Comparison of ENCODE assay signal across 11 cellular contexts in genomic region chr4:1305781-1306455, GRCh38. TPM values are rescaled to one million over a fixed set of nuclear protein-coding genes. Genes with fewer than 3 reads are reported as not detected.
DNase-seq lines count a peak whose midpoint lies in the region; ATAC-seq and TF ChIP-seq lines count a peak whose summit lies in the region.
"Had no signal": no experiment of that assay in that cellular context is flagged by ENCODE, and none has a peak within 500 bp of the region (broad histone marks: within the 10 kb centered on the region; RNA-seq: fewer than 3 reads in every experiment).

No MANE protein-coding gene starts in this region.

- H3K27me3 ChIP-seq in hepatocyte, result no peaks in the 10 kb centered on the region
- no peaks in the 10 kb centered on the region for H3K27me3 ChIP-seq in SK-N-SH (ENCODE audit: insufficient read depth)

- peak; percentile 33 to 39 for ATAC-seq in activated T-cell treated with anti-CD3 and anti-CD28 coated beads, Interleukin-2, amount 50 U/mL, for 4 hours
- ATAC-seq in stimulated activated naive CD8-positive, alpha-beta T cell treated with anti-CD3 and anti-CD28 coated beads, Interleukin-15, amount 100 ng/mL, for 72 hours, result peak; percentile 61

- H3K36me3 ChIP-seq in hepatocyte (replicated peaks; ENCODE audit: insufficient read depth, low read depth) (no peaks in the 10 kb centered on the region), SK-N-SH (replicated peaks in 1 of 2; ENCODE audit: control insufficient read depth in 1 of 2, insufficient read depth in 2 of 2, low read length in 1 of 2) (peaks cover 3 to 7% of the 10 kb centered on the region in 2 experiments)

- no peak for TF ChIP-seq EP300 in SK-N-SH (IDR thresholded peaks at IDR 0.05; ENCODE audit: borderline replicate concordance in 1 of 2, low read depth in 1 of 2, low read length in 1 of 2)

- H3K4me3 Mint-ChIP-seq in activated naive CD4-positive, alpha-beta T cell treated with anti-CD3 and anti-CD28 coated beads for 36 hours, result no peak overlapping the region
- no peak overlapping the region for H3K4me3 Mint-ChIP-seq in activated T-cell treated with anti-CD3 and anti-CD28 coated beads, Interleukin-2, amount 50 U/mL, for 4 hours
- peak overlapping the region; percentile 45 to 64 for H3K4me3 Mint-ChIP-seq in stimulated activated naive CD8-positive, alpha-beta T cell treated with anti-CD3 and anti-CD28 coated beads, Interleukin-15, amount 100 ng/mL, for 72 hours

- H3K4me1 Mint-ChIP-seq in activated naive CD4-positive, alpha-beta T cell treated with anti-CD3 and anti-CD28 coated beads for 36 hours (ENCODE audit: low read depth), result peaks cover 68% of the 10 kb centered on the region
- H3K4me1 Mint-ChIP-seq in activated T-cell treated with anti-CD3 and anti-CD28 coated beads, Interleukin-2, amount 50 U/mL, for 4 hours (ENCODE audit: low read depth), result peaks cover 63% of the 10 kb centered on the region
- peaks cover 69% of the 10 kb centered on the region for H3K4me1 Mint-ChIP-seq in stimulated activated naive CD8-positive, alpha-beta T cell treated with anti-CD3 and anti-CD28 coated beads, Interleukin-15, amount 100 ng/mL, for 72 hours

- TF ChIP-seq CTCF in hepatocyte (IDR thresholded peaks at IDR 0.05; ENCODE audit: poor library complexity) (no peak), SK-N-SH (IDR thresholded peaks at IDR 0.05) (no peak)

- no peak overlapping the region for H3K9ac ChIP-seq in SK-N-SH

- WGBS in hepatocyte (ENCODE audit: low lambda C conversion rate, missing lambda C conversion rate), result 86% methylated on average over 17 of the region's 17 CpGs
- 88% methylated on average over 16 of the region's 17 CpGs for WGBS in SK-N-SH (ENCODE audit: low lambda C conversion rate)

- DNase-seq in activated naive CD4-positive, alpha-beta T cell treated with anti-CD3 and anti-CD28 coated beads for 36 hours, result peak; percentile 63
- no peak for DNase-seq in activated naive CD4-positive, alpha-beta T cell (lab: John Stamatoyannopoulos, UW)
- DNase-seq in activated T-cell treated with anti-CD3 and anti-CD28 coated beads, Interleukin-2, amount 50 U/mL, for 4 hours, result peak; percentile 33
- DNase-seq in hepatocyte (ENCODE audit: low spot score) (no peak), DMS153 (lab: John Stamatoyannopoulos, UW) (no peak), Ammon's horn (ENCODE audit: low spot score) (no peak), SK-N-SH (no peak)
- peak in 1 of 2 donors; percentile 46 for DNase-seq in stimulated activated naive CD8-positive, alpha-beta T cell treated with anti-CD3 and anti-CD28 coated beads, Interleukin-15, amount 100 ng/mL, for 72 hours
- DNase-seq: erythroblast, GF-D8, OCI-M1 had no signal

- peak overlapping the region; percentile 73 for H3K27ac ChIP-seq in hepatocyte
- H3K27ac ChIP-seq in SK-N-SH (ENCODE audit: low read depth in 2 of 2, low read length in 1 of 2), result no peak overlapping the region

- H3K4me2 ChIP-seq in hepatocyte, result no peak overlapping the region
- no peak overlapping the region for H3K4me2 ChIP-seq in SK-N-SH

- H3K9me3 Mint-ChIP-seq in activated naive CD4-positive, alpha-beta T cell treated with anti-CD3 and anti-CD28 coated beads for 36 hours, result no peaks in the 10 kb centered on the region
- no peaks in the 10 kb centered on the region for H3K9me3 Mint-ChIP-seq in activated T-cell treated with anti-CD3 and anti-CD28 coated beads, Interleukin-2, amount 50 U/mL, for 4 hours
- no peaks in the 10 kb centered on the region for H3K9me3 Mint-ChIP-seq in stimulated activated naive CD8-positive, alpha-beta T cell treated with anti-CD3 and anti-CD28 coated beads, Interleukin-15, amount 100 ng/mL, for 72 hours

- no peak for TF ChIP-seq RAD21 in SK-N-SH (IDR thresholded peaks at IDR 0.05; ENCODE audit: low read length)

- peaks cover 23% of the 10 kb centered on the region for H3F3A ChIP-seq in SK-N-SH (replicated peaks; ENCODE audit: insufficient read depth)

- H3K27me3 Mint-ChIP-seq in activated naive CD4-positive, alpha-beta T cell treated with anti-CD3 and anti-CD28 coated beads for 36 hours (ENCODE audit: low read depth), result no peaks in the 10 kb centered on the region
- no peaks in the 10 kb centered on the region for H3K27me3 Mint-ChIP-seq in activated T-cell treated with anti-CD3 and anti-CD28 coated beads, Interleukin-2, amount 50 U/mL, for 4 hours (ENCODE audit: low read depth)
- no peaks in the 10 kb centered on the region for H3K27me3 Mint-ChIP-seq in stimulated activated naive CD8-positive, alpha-beta T cell treated with anti-CD3 and anti-CD28 coated beads, Interleukin-15, amount 100 ng/mL, for 72 hours

- H3K27ac Mint-ChIP-seq in activated naive CD4-positive, alpha-beta T cell treated with anti-CD3 and anti-CD28 coated beads for 36 hours, result peak overlapping the region; percentile 82
- peak overlapping the region; percentile 60 to 84 for H3K27ac Mint-ChIP-seq in stimulated activated naive CD8-positive, alpha-beta T cell treated with anti-CD3 and anti-CD28 coated beads, Interleukin-15, amount 100 ng/mL, for 72 hours

- no peak overlapping the region for H2AFZ ChIP-seq in hepatocyte
- H2AFZ ChIP-seq in SK-N-SH (ENCODE audit: low read depth), result no peak overlapping the region

- H3K9me2 ChIP-seq in hepatocyte (replicated peaks; ENCODE audit: insufficient read depth) (no peaks in the 10 kb centered on the region), SK-N-SH (no peaks in the 10 kb centered on the region)

- H3K79me2 ChIP-seq in hepatocyte (peaks cover 93% of the 10 kb centered on the region), SK-N-SH (ENCODE audit: insufficient read depth) (peaks cover 99% of the 10 kb centered on the region)

- peaks cover 19% of the 10 kb centered on the region for H3K36me3 Mint-ChIP-seq in activated naive CD4-positive, alpha-beta T cell treated with anti-CD3 and anti-CD28 coated beads for 36 hours (ENCODE audit: low read depth)
- H3K36me3 Mint-ChIP-seq in activated T-cell treated with anti-CD3 and anti-CD28 coated beads, Interleukin-2, amount 50 U/mL, for 4 hours (ENCODE audit: insufficient read depth), result peaks cover 24% of the 10 kb centered on the region

- H4K20me1 ChIP-seq in hepatocyte (ENCODE audit: insufficient read depth, poor library complexity, severe bottlenecking) (peaks cover 30% of the 10 kb centered on the region), SK-N-SH (ENCODE audit: insufficient read depth) (peaks cover 26% of the 10 kb centered on the region; the same call in 1 of the 2 replicates)

- peaks cover 7% of the 10 kb centered on the region for H3K4me1 ChIP-seq in hepatocyte (ENCODE audit: insufficient read depth)
- peaks cover 4 to 21% of the 10 kb centered on the region in 2 experiments; a peak in 3 of 4 replicates for H3K4me1 ChIP-seq in SK-N-SH (ENCODE audit: control insufficient read depth in 1 of 2, insufficient read depth in 2 of 2, low read depth in 1 of 2, low read length in 1 of 2)

- intact Hi-C loops in activated naive CD4-positive, alpha-beta T cell treated with anti-CD3 and anti-CD28 coated beads for 36 hours (cut with micrococcal nuclease), result loop anchor here (2.0 to 5.0 kb wide), 2 partner anchors 15 to 41 kb away; partner anchors contain the start of gene UVSSA

- no peaks in the 10 kb centered on the region for H3K9me3 ChIP-seq in hepatocyte (ENCODE audit: low read depth)
- H3K9me3 ChIP-seq in SK-N-SH, result no peaks in the 10 kb centered on the region

- CTCF ChIA-PET in activated naive CD4-positive, alpha-beta T cell treated with anti-CD3 and anti-CD28 coated beads for 36 hours (lab: Charles Lee), result no interaction called here
- CTCF ChIA-PET in SK-N-SH (lab: Yijun Ruan, JAX), result no interaction called here

- H3K4me3 ChIP-seq in hepatocyte (no peak overlapping the region), SK-N-SH (ENCODE audit: low read depth in 2 of 2, low read length in 1 of 2) (no peak overlapping the region)

- POLR2A ChIA-PET in SK-N-SH (lab: Yijun Ruan, JAX), result no interaction called here

TF ChIP-seq in SK-N-SH, 30 proteins besides CTCF, POLR2A, EP300 and RAD21 (continues in another document):
- TF ChIP-seq RXRA (IDR thresholded peaks at IDR 0.05; ENCODE audit: borderline replicate concordance, low read depth) (no peak), ZBTB33 (IDR thresholded peaks at IDR 0.05; ENCODE audit: borderline replicate concordance, low read depth) (no peak)

RNA-seq across cellular contexts. Expression of gene MAEA, which starts 16.2 kb away (rescaled TPM):
- total RNA-seq in activated naive CD4-positive, alpha-beta T cell treated with anti-CD3 and anti-CD28 coated beads for 36 hours, result 10 to 100 TPM; 25.2 to 29.4 TPM
- 10 to 100 TPM; 61.9 to 66.9 (median 65.3) TPM for total RNA-seq in activated T-cell treated with anti-CD3 and anti-CD28 coated beads, Interleukin-2, amount 50 U/mL, for 4 hours
- 63.8 and 66.6 TPM in 2 replicates for total RNA-seq in hepatocyte
- polyA plus RNA-seq in hepatocyte, result 69.6 and 73.2 TPM in 2 replicates
- polyA plus RNA-seq in SK-N-SH (2012; rRNA removed), result 123 and 128 TPM in 2 replicates
- polyA plus RNA-seq in SK-N-SH (2012; cell fraction: cytosol; rRNA removed), result 64.4 and 85.4 TPM in 2 replicates
- polyA plus RNA-seq in SK-N-SH (2012; cell fraction: nucleus; rRNA removed), result 196 and 274 TPM in 2 replicates

RNA-seq across cellular contexts. Expression of gene UVSSA, which starts 41.1 kb away (rescaled TPM):
- total RNA-seq in activated naive CD4-positive, alpha-beta T cell treated with anti-CD3 and anti-CD28 coated beads for 36 hours, result 10 to 100 TPM; 20.0 to 24.3 TPM
- 10 to 100 TPM; 17.2 to 20.5 (median 18.9) TPM for total RNA-seq in activated T-cell treated with anti-CD3 and anti-CD28 coated beads, Interleukin-2, amount 50 U/mL, for 4 hours
- total RNA-seq in hepatocyte, result 5.3 and 11.0 TPM in 2 replicates
- polyA plus RNA-seq in hepatocyte (10.6 and 12.3 TPM in 2 replicates), SK-N-SH (2012; rRNA removed) (14.5 and 14.9 TPM in 2 replicates)
- 5.2 and 6.2 TPM in 2 replicates for polyA plus RNA-seq in SK-N-SH (2012; cell fraction: cytosol; rRNA removed)
- polyA plus RNA-seq in SK-N-SH (2012; cell fraction: nucleus; rRNA removed), result 74.4 and 110 TPM in 2 replicates

RNA-seq across cellular contexts. Expression of gene CTBP1, which starts 57.0 kb away (rescaled TPM):
- total RNA-seq in activated naive CD4-positive, alpha-beta T cell treated with anti-CD3 and anti-CD28 coated beads for 36 hours, result 100 to 1,000 TPM; 136 to 140 TPM
- 100 to 1,000 TPM; 166 to 186 (median 177) TPM for total RNA-seq in activated T-cell treated with anti-CD3 and anti-CD28 coated beads, Interleukin-2, amount 50 U/mL, for 4 hours
- total RNA-seq in hepatocyte, result 129 and 169 TPM in 2 replicates
- polyA plus RNA-seq in hepatocyte (147 and 179 TPM in 2 replicates), SK-N-SH (2012; rRNA removed) (158 and 183 TPM in 2 replicates)
- polyA plus RNA-seq in SK-N-SH (2012; cell fraction: cytosol; rRNA removed), result 73.8 and 122 TPM in 2 replicates
- polyA plus RNA-seq in SK-N-SH (2012; cell fraction: nucleus; rRNA removed), result 419 and 467 TPM in 2 replicates

Comparison
In these comparisons a context has a peak if more than half of its experiments do, and no peak if none do; other contexts are left out.
1. DNase-seq: peak in activated naive CD4-positive, alpha-beta T cell treated with anti-CD3 and anti-CD28 coated beads for 36 hours (single experiment) and activated T-cell treated with anti-CD3 and anti-CD28 coated beads, Interleukin-2, amount 50 U/mL, for 4 hours (single experiment); none in activated naive CD4-positive, alpha-beta T cell (0 of 4), hepatocyte (single experiment), DMS153 (single experiment), Ammon's horn (single experiment) and SK-N-SH (single experiment).
2. H3K4me3 Mint-ChIP-seq: peak in stimulated activated naive CD8-positive, alpha-beta T cell treated with anti-CD3 and anti-CD28 coated beads, Interleukin-15, amount 100 ng/mL, for 72 hours (2 of 2); none in activated naive CD4-positive, alpha-beta T cell treated with anti-CD3 and anti-CD28 coated beads for 36 hours (single experiment) and activated T-cell treated with anti-CD3 and anti-CD28 coated beads, Interleukin-2, amount 50 U/mL, for 4 hours (single experiment).